29 cellular contexts compared by ENCODE assay signal in genomic region chr18:67108894-67109293, GRCh38.
"Had no signal": no experiment of that assay in that cellular context is flagged by ENCODE, and none has a peak within 500 bp of the region (broad histone marks: within the 10 kb centered on the region; RNA-seq: fewer than 3 reads in every experiment).

No MANE protein-coding gene starts in this region.

- H3K4me1 Mint-ChIP-seq: activated CD4-positive, alpha-beta T cell treated with anti-CD3 and anti-CD28 coated beads for 36 hours; activated CD8-positive, alpha-beta memory T cell treated with anti-CD3 and anti-CD28 coated beads, Interleukin-2, amount 10 ng/mL, durations not matched to agents 7 days and 5 days; activated naive CD4-positive, alpha-beta T cell treated with anti-CD3 and anti-CD28 coated beads, Interleukin-2, amount 50 U/mL, for 24 hours; activated naive CD8-positive, alpha-beta T cell treated with anti-CD3 and anti-CD28 coated beads, Interleukin-2, amount 50 U/mL, for 24 hours; naive thymus-derived CD4-positive, alpha-beta T cell; neural crest cell; stimulated activated memory B cell treated with anti-CD40 and anti-IgM and Interleukin-4, amounts not matched to agents 10 μg/mL and 1 μg/mL and 100 μg/mL, for 72 hours; T-cell had no signal

- H3K36me3 Mint-ChIP-seq: activated CD8-positive, alpha-beta memory T cell treated with anti-CD3 and anti-CD28 coated beads, Interleukin-2, amount 10 ng/mL, durations not matched to agents 7 days and 5 days; activated naive CD4-positive, alpha-beta T cell treated with anti-CD3 and anti-CD28 coated beads, Interleukin-2, amount 50 U/mL, for 24 hours; brain; naive thymus-derived CD4-positive, alpha-beta T cell; stimulated activated memory B cell treated with anti-CD40 and anti-IgM and Interleukin-4, amounts not matched to agents 10 μg/mL and 1 μg/mL and 100 μg/mL, for 72 hours; T-cell had no signal

- DNase-seq: activated CD4-positive, alpha-beta T cell treated with anti-CD3 and anti-CD28 coated beads for 36 hours; activated CD4-positive, CD25-positive, alpha-beta regulatory T cell; activated CD8-positive, alpha-beta memory T cell treated with anti-CD3 and anti-CD28 coated beads, Interleukin-2, amount 10 ng/mL, durations not matched to agents 7 days and 5 days; activated CD8-positive, alpha-beta T cell treated with anti-CD3 and anti-CD28 coated beads, Interleukin-2, amount 10 ng/mL, durations not matched to agents 7 days and 5 days; activated naive CD8-positive, alpha-beta T cell treated with anti-CD3 and anti-CD28 coated beads, Interleukin-2, amount 50 U/mL, for 24 hours; activated T-cell treated with anti-CD3 and anti-CD28 coated beads, Interleukin-2, amount 50 U/mL, for 48 hours; cerebellar nuclear complex; colonic mucosa; effector CD8-positive, alpha-beta T cell; esophagus squamous epithelium; foreskin melanocyte; islet precursor cell; mammary epithelial cell; midbrain; naive thymus-derived CD4-positive, alpha-beta T cell; stimulated activated CD4-positive, alpha-beta T cell treated with anti-CD3 and anti-CD28 coated beads, Interleukin-1b, Interleukin-23, amount 100 ng/mL, for 48 hours; stimulated activated CD4-positive, alpha-beta T cell treated with anti-CD3 and anti-CD28 coated beads, Interleukin-4, amount 100 ng/mL, for 4 hours; stimulated activated CD8-positive, alpha-beta memory T cell treated with anti-CD3 and anti-CD28 coated beads, Interleukin-4, amount 100 ng/mL, for 48 hours; stomach; T-cell; thyroid gland; upper lobe of left lung had no signal

- H3K27me3 Mint-ChIP-seq: activated CD4-positive, alpha-beta T cell treated with anti-CD3 and anti-CD28 coated beads for 36 hours; activated naive CD4-positive, alpha-beta T cell treated with anti-CD3 and anti-CD28 coated beads, Interleukin-2, amount 50 U/mL, for 24 hours; brain; stimulated activated memory B cell treated with anti-CD40 and anti-IgM and Interleukin-4, amounts not matched to agents 10 μg/mL and 1 μg/mL and 100 μg/mL, for 72 hours; T-cell had no signal

- H3K9me3 Mint-ChIP-seq: activated naive CD4-positive, alpha-beta T cell treated with anti-CD3 and anti-CD28 coated beads, Interleukin-2, amount 50 U/mL, for 24 hours; activated naive CD8-positive, alpha-beta T cell treated with anti-CD3 and anti-CD28 coated beads, Interleukin-2, amount 50 U/mL, for 24 hours; activated T-helper 2 cell treated with anti-CD3 and anti-CD28 coated beads, Interferon-gamma antibody, Interleukin-2, Interleukin-4, amounts not matched to agents 10 μg/mL and 5 μg/mL and 100 μg/mL, durations not matched to agents 14 hours and 24 hours and 36 hours; naive thymus-derived CD4-positive, alpha-beta T cell; stimulated activated memory B cell treated with anti-CD40 and anti-IgM and Interleukin-4, amounts not matched to agents 10 μg/mL and 1 μg/mL and 100 μg/mL, for 72 hours; T-cell; T-helper 2 cell treated with Interferon-gamma antibody and Interleukin-4, amounts not matched to agents 5 μg/mL and 100 μg/mL, for 36 hours had no signal

- H3K27ac Mint-ChIP-seq: activated CD4-positive, alpha-beta T cell treated with anti-CD3 and anti-CD28 coated beads for 36 hours; activated CD8-positive, alpha-beta memory T cell treated with anti-CD3 and anti-CD28 coated beads, Interleukin-2, amount 10 ng/mL, durations not matched to agents 7 days and 5 days; activated CD8-positive, alpha-beta T cell treated with anti-CD3 and anti-CD28 coated beads, Interleukin-2, amount 10 ng/mL, durations not matched to agents 7 days and 5 days; activated naive CD4-positive, alpha-beta T cell treated with anti-CD3 and anti-CD28 coated beads, Interleukin-2, amount 50 U/mL, for 24 hours; activated naive CD8-positive, alpha-beta T cell treated with anti-CD3 and anti-CD28 coated beads, Interleukin-2, amount 50 U/mL, for 24 hours; activated T-helper 2 cell treated with anti-CD3 and anti-CD28 coated beads, Interferon-gamma antibody, Interleukin-2, Interleukin-4, amounts not matched to agents 10 μg/mL and 5 μg/mL and 100 μg/mL, durations not matched to agents 14 hours and 24 hours and 36 hours; brain; naive thymus-derived CD4-positive, alpha-beta T cell; progenitor cell of endocrine pancreas; stimulated activated memory B cell treated with anti-CD40 and anti-IgM and Interleukin-4, amounts not matched to agents 10 μg/mL and 1 μg/mL and 100 μg/mL, for 72 hours; T-cell; T-helper 2 cell treated with Interferon-gamma antibody and Interleukin-4, amounts not matched to agents 5 μg/mL and 100 μg/mL, for 36 hours had no signal

- H3K4me3 Mint-ChIP-seq: activated CD4-positive, alpha-beta T cell treated with anti-CD3 and anti-CD28 coated beads for 36 hours; activated CD8-positive, alpha-beta memory T cell treated with anti-CD3 and anti-CD28 coated beads, Interleukin-2, amount 10 ng/mL, durations not matched to agents 7 days and 5 days; activated CD8-positive, alpha-beta T cell treated with anti-CD3 and anti-CD28 coated beads, Interleukin-2, amount 10 ng/mL, durations not matched to agents 7 days and 5 days; activated naive CD4-positive, alpha-beta T cell treated with anti-CD3 and anti-CD28 coated beads, Interleukin-2, amount 50 U/mL, for 24 hours; activated naive CD8-positive, alpha-beta T cell treated with anti-CD3 and anti-CD28 coated beads, Interleukin-2, amount 50 U/mL, for 24 hours; brain; naive thymus-derived CD4-positive, alpha-beta T cell; neural crest cell; stimulated activated memory B cell treated with anti-CD40 and anti-IgM and Interleukin-4, amounts not matched to agents 10 μg/mL and 1 μg/mL and 100 μg/mL, for 72 hours; T-cell; T-helper 2 cell treated with Interferon-gamma antibody and Interleukin-4, amounts not matched to agents 5 μg/mL and 100 μg/mL, for 36 hours had no signal

- ATAC-seq: activated CD4-positive, alpha-beta T cell treated with anti-CD3 and anti-CD28 coated beads for 36 hours; activated CD8-positive, alpha-beta memory T cell treated with anti-CD3 and anti-CD28 coated beads, Interleukin-2, amount 10 ng/mL, durations not matched to agents 7 days and 5 days; activated CD8-positive, alpha-beta T cell treated with anti-CD3 and anti-CD28 coated beads, Interleukin-2, amount 10 ng/mL, durations not matched to agents 7 days and 5 days; activated naive CD8-positive, alpha-beta T cell treated with anti-CD3 and anti-CD28 coated beads, Interleukin-2, amount 50 U/mL, for 24 hours; naive thymus-derived CD4-positive, alpha-beta T cell; T-cell had no signal
